2 cellular contexts compared by ENCODE assay signal in the genomic region with DNA sequence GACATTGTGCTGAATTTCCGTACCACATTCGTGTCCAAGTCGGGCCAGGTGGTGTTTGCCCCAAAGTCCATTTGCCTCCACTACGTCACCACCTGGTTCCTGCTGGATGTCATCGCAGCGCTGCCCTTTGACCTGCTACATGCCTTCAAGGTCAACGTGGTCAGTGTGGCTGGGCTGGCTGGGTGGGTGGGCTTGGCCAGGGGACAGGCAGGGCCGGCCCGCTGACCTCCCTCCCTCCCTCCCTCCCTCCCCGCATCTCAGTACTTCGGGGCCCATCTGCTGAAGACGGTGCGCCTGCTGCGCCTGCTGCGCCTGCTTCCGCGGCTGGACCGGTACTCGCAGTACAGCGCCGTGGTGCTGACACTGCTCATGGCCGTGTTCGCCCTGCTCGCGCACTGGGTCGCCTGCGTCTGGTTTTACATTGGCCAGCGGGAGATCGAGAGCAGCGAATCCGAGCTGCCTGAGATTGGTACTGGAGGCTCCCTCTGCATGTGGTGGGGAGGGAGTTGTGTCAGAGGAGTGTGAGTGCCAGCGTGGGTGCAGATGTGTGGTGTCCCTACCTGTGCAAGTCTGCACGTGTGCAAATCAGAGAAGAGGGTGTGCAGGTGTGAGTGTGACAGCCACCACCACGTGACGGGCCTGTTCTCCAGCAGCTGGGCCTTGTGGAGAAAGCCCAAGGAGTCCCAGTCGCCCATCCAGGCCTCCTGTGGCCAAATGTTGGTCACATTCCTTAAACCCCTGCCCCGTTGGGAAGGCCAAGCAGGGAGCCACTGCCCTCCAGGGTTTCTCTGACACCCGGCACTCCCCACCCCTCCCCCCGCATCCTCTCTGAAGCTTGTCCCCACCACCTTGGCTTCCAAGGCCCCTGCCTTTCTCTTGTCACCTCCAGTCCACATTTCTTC.
TF ChIP-seq lines count a peak whose summit lies in the region.

No MANE protein-coding gene starts in this region.

TF ChIP-seq in GM23338, 12 proteins besides CTCF, POLR2A, EP300 and RAD21:
- TF ChIP-seq ZNF331 (CRISPR knock-in tag; IDR thresholded peaks at IDR 0.05; ENCODE audit: low read depth) (no peak), EZH2 (IDR thresholded peaks at IDR 0.05; ENCODE audit: low read depth, unreplicated experiment) (peak; percentile 49), ZNF114 (CRISPR knock-in tag; IDR thresholded peaks at IDR 0.05) (no peak), POLR2AphosphoS5 (IDR thresholded peaks at IDR 0.05; ENCODE audit: low read depth) (no peak), STAT1 (IDR thresholded peaks at IDR 0.05; ENCODE audit: unreplicated experiment) (no peak), NANOG (IDR thresholded peaks at IDR 0.05; ENCODE audit: borderline replicate concordance) (no peak), ETS1 (IDR thresholded peaks at IDR 0.05) (no peak), CREB1 (CRISPR knock-in tag; IDR thresholded peaks at IDR 0.05; ENCODE audit: low read depth) (no peak)
- TF ChIP-seq, protein P1, sequence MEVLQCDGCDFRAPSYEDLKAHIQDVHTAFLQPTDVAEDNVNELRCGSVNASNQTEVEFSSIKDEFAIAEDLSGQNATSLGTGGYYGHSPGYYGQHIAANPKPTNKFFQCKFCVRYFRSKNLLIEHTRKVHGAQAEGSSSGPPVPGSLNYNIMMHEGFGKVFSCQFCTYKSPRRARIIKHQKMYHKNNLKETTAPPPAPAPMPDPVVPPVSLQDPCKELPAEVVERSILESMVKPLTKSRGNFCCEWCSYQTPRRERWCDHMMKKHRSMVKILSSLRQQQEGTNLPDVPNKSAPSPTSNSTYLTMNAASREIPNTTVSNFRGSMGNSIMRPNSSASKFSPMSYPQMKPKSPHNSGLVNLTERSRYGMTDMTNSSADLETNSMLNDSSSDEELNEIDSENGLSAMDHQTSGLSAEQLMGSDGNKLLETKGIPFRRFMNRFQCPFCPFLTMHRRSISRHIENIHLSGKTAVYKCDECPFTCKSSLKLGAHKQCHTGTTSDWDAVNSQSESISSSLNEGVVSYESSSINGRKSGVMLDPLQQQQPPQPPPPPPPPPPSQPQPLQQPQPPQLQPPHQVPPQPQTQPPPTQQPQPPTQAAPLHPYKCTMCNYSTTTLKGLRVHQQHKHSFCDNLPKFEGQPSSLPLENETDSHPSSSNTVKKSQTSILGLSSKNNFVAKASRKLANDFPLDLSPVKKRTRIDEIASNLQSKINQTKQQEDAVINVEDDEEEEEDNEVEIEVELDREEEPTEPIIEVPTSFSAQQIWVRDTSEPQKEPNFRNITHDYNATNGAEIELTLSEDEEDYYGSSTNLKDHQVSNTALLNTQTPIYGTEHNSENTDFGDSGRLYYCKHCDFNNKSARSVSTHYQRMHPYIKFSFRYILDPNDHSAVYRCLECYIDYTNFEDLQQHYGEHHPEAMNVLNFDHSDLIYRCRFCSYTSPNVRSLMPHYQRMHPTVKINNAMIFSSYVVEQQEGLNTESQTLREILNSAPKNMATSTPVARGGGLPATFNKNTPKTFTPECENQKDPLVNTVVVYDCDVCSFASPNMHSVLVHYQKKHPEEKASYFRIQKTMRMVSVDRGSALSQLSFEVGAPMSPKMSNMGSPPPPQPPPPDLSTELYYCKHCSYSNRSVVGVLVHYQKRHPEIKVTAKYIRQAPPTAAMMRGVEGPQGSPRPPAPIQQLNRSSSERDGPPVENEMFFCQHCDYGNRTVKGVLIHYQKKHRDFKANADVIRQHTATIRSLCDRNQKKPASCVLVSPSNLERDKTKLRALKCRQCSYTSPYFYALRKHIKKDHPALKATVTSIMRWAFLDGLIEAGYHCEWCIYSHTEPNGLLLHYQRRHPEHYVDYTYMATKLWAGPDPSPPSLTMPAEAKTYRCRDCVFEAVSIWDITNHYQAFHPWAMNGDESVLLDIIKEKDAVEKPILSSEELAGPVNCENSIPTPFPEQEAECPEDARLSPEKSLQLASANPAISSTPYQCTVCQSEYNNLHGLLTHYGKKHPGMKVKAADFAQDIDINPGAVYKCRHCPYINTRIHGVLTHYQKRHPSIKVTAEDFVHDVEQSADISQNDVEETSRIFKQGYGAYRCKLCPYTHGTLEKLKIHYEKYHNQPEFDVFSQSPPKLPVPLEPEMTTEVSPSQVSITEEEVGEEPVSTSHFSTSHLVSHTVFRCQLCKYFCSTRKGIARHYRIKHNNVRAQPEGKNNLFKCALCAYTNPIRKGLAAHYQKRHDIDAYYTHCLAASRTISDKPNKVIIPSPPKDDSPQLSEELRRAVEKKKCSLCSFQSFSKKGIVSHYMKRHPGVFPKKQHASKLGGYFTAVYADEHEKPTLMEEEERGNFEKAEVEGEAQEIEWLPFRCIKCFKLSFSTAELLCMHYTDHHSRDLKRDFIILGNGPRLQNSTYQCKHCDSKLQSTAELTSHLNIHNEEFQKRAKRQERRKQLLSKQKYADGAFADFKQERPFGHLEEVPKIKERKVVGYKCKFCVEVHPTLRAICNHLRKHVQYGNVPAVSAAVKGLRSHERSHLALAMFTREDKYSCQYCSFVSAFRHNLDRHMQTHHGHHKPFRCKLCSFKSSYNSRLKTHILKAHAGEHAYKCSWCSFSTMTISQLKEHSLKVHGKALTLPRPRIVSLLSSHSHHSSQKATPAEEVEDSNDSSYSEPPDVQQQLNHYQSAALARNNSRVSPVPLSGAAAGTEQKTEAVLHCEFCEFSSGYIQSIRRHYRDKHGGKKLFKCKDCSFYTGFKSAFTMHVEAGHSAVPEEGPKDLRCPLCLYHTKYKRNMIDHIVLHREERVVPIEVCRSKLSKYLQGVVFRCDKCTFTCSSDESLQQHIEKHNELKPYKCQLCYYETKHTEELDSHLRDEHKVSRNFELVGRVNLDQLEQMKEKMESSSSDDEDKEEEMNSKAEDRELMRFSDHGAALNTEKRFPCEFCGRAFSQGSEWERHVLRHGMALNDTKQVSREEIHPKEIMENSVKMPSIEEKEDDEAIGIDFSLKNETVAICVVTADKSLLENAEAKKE (CRISPR knock-in tag; IDR thresholded peaks at IDR 0.05), result no peak

TF ChIP-seq in H1, 55 proteins besides CTCF, POLR2A, EP300 and RAD21:
- TF ChIP-seq RBBP5 (IDR thresholded peaks at IDR 0.05; ENCODE audit: borderline replicate concordance, low read depth, low read length), result 0 out of 2 replicates have a peak, but pooled peaks have one; percentile 46
- no peak for TF ChIP-seq TAF1 (IDR thresholded peaks at IDR 0.05; ENCODE audit: low read depth, low read length)
- TF ChIP-seq, protein P2, sequence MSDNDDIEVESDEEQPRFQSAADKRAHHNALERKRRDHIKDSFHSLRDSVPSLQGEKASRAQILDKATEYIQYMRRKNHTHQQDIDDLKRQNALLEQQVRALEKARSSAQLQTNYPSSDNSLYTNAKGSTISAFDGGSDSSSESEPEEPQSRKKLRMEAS (IDR thresholded peaks at IDR 0.05), result peak; percentile 68
- no peak for TF ChIP-seq POLR2AphosphoS5 (IDR thresholded peaks at IDR 0.05; ENCODE audit: low read depth, low read length)
- peak; percentile 46 for TF ChIP-seq KDM4A (IDR thresholded peaks at IDR 0.05; ENCODE audit: low read depth, low read length, severe bottlenecking)
- TF ChIP-seq KDM5A (IDR thresholded peaks at IDR 0.05; ENCODE audit: low read length), result no peak
- TF ChIP-seq BCL11A (IDR thresholded peaks at IDR 0.05; ENCODE audit: low read depth in 2 of 2, low read length in 2 of 2), result no peak
- 0 out of 2 replicates have a peak, but pooled peaks have one; percentile 15 for TF ChIP-seq E2F6 (IDR thresholded peaks at IDR 0.05)
- peak; percentile 37; the same call in 1 of the 2 replicates for TF ChIP-seq YY1 (IDR thresholded peaks at IDR 0.05; ENCODE audit: low read depth, low read length)
- no peak for TF ChIP-seq SAP30 (IDR thresholded peaks at IDR 0.05; ENCODE audit: insufficient read depth, insufficient replicate concordance, low read length)
- TF ChIP-seq NRF1 (IDR thresholded peaks at IDR 0.05; ENCODE audit: low read depth, low read length), result no peak
- no peak for TF ChIP-seq NANOG (IDR thresholded peaks at IDR 0.05; ENCODE audit: insufficient read depth, low read depth, low read length, poor library complexity, severe bottlenecking)
- no peak for TF ChIP-seq TBP (IDR thresholded peaks at IDR 0.05; ENCODE audit: low read depth, low read length)
- peak; percentile 47 for TF ChIP-seq RNF2 (IDR thresholded peaks at IDR 0.05; ENCODE audit: borderline replicate concordance, low read depth, low read length, missing control alignments, poor library complexity, severe bottlenecking)
